In genomic region chr5:149564542-149565140, GRCh38 we compare ENCODE assay signal across 8 cellular contexts. TPM values are rescaled to one million over a fixed set of nuclear protein-coding genes. Genes with fewer than 3 reads are reported as not detected.
DNase-seq lines count a peak whose midpoint lies in the region; ATAC-seq and TF ChIP-seq lines count a peak whose summit lies in the region.
"Not testable (repeated sequence)": the region's sequence is repeated elsewhere in the genome, so short reads cannot be mapped to it uniquely, and the experiment has no call there.

No MANE protein-coding gene starts in this region.

- TF ChIP-seq CTCF in VCaP (conservative IDR thresholded peaks at IDR 0.05) (peak; percentile 66), endothelial cell (IDR thresholded peaks at IDR 0.05; ENCODE audit: unreplicated experiment) (peak; percentile 35), lung (IDR thresholded peaks at IDR 0.05; ENCODE audit: control extremely low read depth, extremely low read depth) (peak; percentile 81)

- not testable (repeated sequence) for H3K9me3 ChIP-seq in lung (ENCODE audit: control insufficient read depth in 2 of 2, insufficient read depth in 1 of 2, low read length in 1 of 2)

- 49 to 55% methylated on average over 15 of the region's 15 CpGs for WGBS in lung, 2 donors

- not testable (repeated sequence) for H3K9me3 Mint-ChIP-seq in endothelial cell (ENCODE audit: unreplicated experiment)

- not testable (repeated sequence) for H3K27me3 Mint-ChIP-seq in endothelial cell (ENCODE audit: unreplicated experiment)

- H3K27ac ChIP-seq in VCaP (peak overlapping the region; percentile 41; the same call in 1 of the 2 replicates), substantia nigra (ENCODE audit: low read depth, low read length, poor library complexity, severe bottlenecking) (peak overlapping the region; percentile 33)
- H3K27ac ChIP-seq in lung (ENCODE audit: low read depth in 1 of 2, low read length in 1 of 2), result not testable (repeated sequence)

- H3K4me1 ChIP-seq in lung (ENCODE audit: control insufficient read depth in 2 of 2, insufficient read depth in 2 of 2, low read length in 2 of 2), result peaks cover 3 to 19% of the 10 kb centered on the region in 2 donors

- H3K4me1 Mint-ChIP-seq in endothelial cell (ENCODE audit: unreplicated experiment), result peaks cover 20% of the 10 kb centered on the region

- not testable (repeated sequence) for H3K36me3 Mint-ChIP-seq in endothelial cell (ENCODE audit: low read depth, unreplicated experiment)

- DNase-seq in EH (ENCODE audit: low read depth), result peak; percentile 88
- peak; percentile 73 for DNase-seq in NCI-H345 (lab: John Stamatoyannopoulos, UW)
- peak; percentile 24 for DNase-seq in endothelial cell (ENCODE audit: low spot score)
- not testable (repeated sequence) for DNase-seq in lung (ENCODE audit: low spot score)
- peak in 10 of 49 donors; percentile 9 to 53 (median 14) for DNase-seq in substantia nigra (lab: John Stamatoyannopoulos, UW)

- ATAC-seq in GM21526 (IDR thresholded peaks at IDR 0.05; ENCODE audit: low FRiP score, unreplicated experiment) (peak; percentile 89), HG03469 (IDR thresholded peaks at IDR 0.05; ENCODE audit: unreplicated experiment) (peak; percentile 93), lung (ENCODE audit: insufficient read depth, low FRiP score) (peak; percentile 90)

- H3K4me3 ChIP-seq in lung, result not testable (repeated sequence)

- not testable (repeated sequence) for H3K4me3 Mint-ChIP-seq in endothelial cell (ENCODE audit: unreplicated experiment)

- H3K27ac Mint-ChIP-seq in endothelial cell (ENCODE audit: unreplicated experiment), result peak overlapping the region; percentile 59

- H3K36me3 ChIP-seq in lung (ENCODE audit: control insufficient read depth in 2 of 2, insufficient read depth in 2 of 2, low read length in 2 of 2), result not testable (repeated sequence)

- H3K27me3 ChIP-seq in lung (ENCODE audit: control insufficient read depth, insufficient read depth), result not testable (repeated sequence)

RNA-seq across cellular contexts. Expression of gene CSNK1A1, which starts 13.4 kb away (rescaled TPM):
- total RNA-seq in endothelial cell (ENCODE audit: unreplicated experiment) (242 TPM), lung (100 to 1,000 TPM; 277 to 299 TPM)
- polyA plus RNA-seq in lung, result 100 to 1,000 TPM in 1 of 2 donors, 10 to 100 TPM in 1; 48.6 to 108 TPM

RNA-seq across cellular contexts. Expression of gene ARHGEF37, which starts 16.7 kb away (rescaled TPM):
- 4.5 TPM for total RNA-seq in endothelial cell (ENCODE audit: unreplicated experiment)
- 1 to 10 TPM; 4.5 to 9.1 TPM for total RNA-seq in lung
- polyA plus RNA-seq in lung, result 1 to 10 TPM; 2.2 to 2.8 TPM
